Comparison of ENCODE assay signal across 21 cellular contexts in genomic region chr11:17933710-17934109, GRCh38.
DNase-seq lines count a peak whose midpoint lies in the region; FAIRE-seq and TF ChIP-seq lines count a peak whose summit lies in the region.
"Had no signal": no experiment of that assay in that cellular context is flagged by ENCODE, and none has a peak within 500 bp of the region (broad histone marks: within the 10 kb centered on the region; RNA-seq: fewer than 3 reads in every experiment).

No MANE protein-coding gene starts in this region.

- peaks cover 5% of the 10 kb centered on the region; the same call in 1 of the 2 replicates for H3K9me3 Mint-ChIP-seq in HFFc6
- H3K9me3 Mint-ChIP-seq: CD8-positive, alpha-beta memory T cell had no signal

- H3K4me3 Mint-ChIP-seq in HFFc6: no peak overlapping the region
- H3K4me3 Mint-ChIP-seq: CD4-positive, CD25-positive, alpha-beta regulatory T cell; CD8-positive, alpha-beta memory T cell had no signal

- DNase-seq in NCI-H748 (lab: John Stamatoyannopoulos, UW; ENCODE audit: unreplicated experiment): peak; percentile 34
- no peak for DNase-seq in NCI-H748 treated with DMSO at 0.1 percent for 48 hours (lab: John Stamatoyannopoulos, UW)
- peak; percentile 52 for DNase-seq in NCI-H146 treated with DMSO at 0.1 percent for 48 hours (lab: John Stamatoyannopoulos, UW; ENCODE audit: unreplicated experiment)
- peak; percentile 15 for DNase-seq in retina
- DNase-seq in OCI-M1 (lab: John Stamatoyannopoulos, UW): no peak
- DNase-seq in HFFc6: no peak
- DNase-seq in HCEC 1CT: no peak
- DNase-seq: ACHN; BE2C; C1 segment of cervical spinal cord; CD4-positive, CD25-positive, alpha-beta regulatory T cell; CD8-positive, alpha-beta memory T cell; COR-L47; DMS 273 treated with DMSO at 0.1 percent for 48 hours; DND-41; EL; GOT3; H7 had no signal

- FAIRE-seq in islet of Langerhans (lab: Jason Lieb, UNC): peak; percentile 65
- FAIRE-seq: A204.1, GM12878 had no signal

- H3K27me3 Mint-ChIP-seq in HFFc6 (ENCODE audit: insufficient read depth): no peaks in the 10 kb centered on the region
- H3K27me3 Mint-ChIP-seq: CD4-positive, CD25-positive, alpha-beta regulatory T cell; CD8-positive, alpha-beta memory T cell had no signal

- H3K4me1 Mint-ChIP-seq in HFFc6 (ENCODE audit: low read depth): no peaks in the 10 kb centered on the region
- H3K4me1 Mint-ChIP-seq: CD8-positive, alpha-beta memory T cell had no signal

- no peak for TF ChIP-seq CTCF in HFFc6 (IDR thresholded peaks at IDR 0.05)

- H3K27ac Mint-ChIP-seq in HFFc6: no peak overlapping the region
- H3K27ac Mint-ChIP-seq: CD4-positive, CD25-positive, alpha-beta regulatory T cell had no signal

- H3K36me3 Mint-ChIP-seq in HFFc6 (ENCODE audit: low read depth): peaks cover 9% of the 10 kb centered on the region

Comparison
In these comparisons a context has a peak if more than half of its experiments do, and no peak if none do; other contexts are left out.
1. DNase-seq: peak in NCI-H748 (single experiment), NCI-H146 treated with DMSO at 0.1 percent for 48 hours (single experiment) and retina (single experiment); none in NCI-H748 treated with DMSO at 0.1 percent for 48 hours (single experiment), OCI-M1 (single experiment), HFFc6 (single experiment) and HCEC 1CT (single experiment).